Comparison of ENCODE assay signal across 9 cellular contexts in the genomic region with DNA sequence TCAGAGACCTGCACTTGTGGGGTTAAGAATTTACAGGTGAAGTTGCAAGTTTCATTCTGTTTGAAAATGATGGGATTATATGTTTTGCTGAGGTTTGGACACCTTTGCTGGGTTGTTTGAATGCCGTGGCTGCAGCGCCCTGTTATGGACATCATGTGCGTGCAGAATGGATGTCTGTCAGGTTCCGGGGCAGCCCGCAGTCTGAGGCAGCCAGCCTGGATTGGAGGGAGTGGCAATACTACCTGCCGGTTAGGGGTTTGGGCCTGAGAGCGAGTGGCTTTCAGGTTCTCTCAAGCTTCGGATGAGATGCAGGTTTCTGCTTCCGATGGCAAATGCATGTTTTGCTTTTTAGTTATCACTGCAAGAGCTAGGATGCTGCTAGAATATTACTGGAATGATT. TPM values are rescaled to one million over a fixed set of nuclear protein-coding genes. Genes with fewer than 3 reads are reported as not detected.
A peak's percentile ranks its signal among the peaks of the same experiment; 100 is the strongest.
DNase-seq lines count a peak whose midpoint lies in the region; ATAC-seq and TF ChIP-seq lines count a peak whose summit lies in the region.
"Had no signal": no experiment of that assay in that cellular context is flagged by ENCODE, and none has a peak within 500 bp of the region (broad histone marks: within the 10 kb centered on the region; RNA-seq: fewer than 3 reads in every experiment).

No MANE protein-coding gene starts in this region.

- ATAC-seq in upper lobe of left lung (ENCODE audit: low FRiP score in 2 of 2) (no peak), GM18868 (IDR thresholded peaks at IDR 0.05; ENCODE audit: unreplicated experiment) (no peak)

- peak overlapping the region; percentile 74 for H3K4me3 ChIP-seq in mononuclear cell (ENCODE audit: low read length)
- H3K4me3 ChIP-seq in upper lobe of left lung: peak overlapping the region in 3 of 4 donors; percentile 29 to 48 (median 41)

- H3K27me3 ChIP-seq in mononuclear cell (ENCODE audit: insufficient read depth, low read length) (no peaks in the 10 kb centered on the region), upper lobe of left lung (no peaks in the 10 kb centered on the region)

- no peak for TF ChIP-seq EP300 in upper lobe of left lung (IDR thresholded peaks at IDR 0.05)

- H3K4me1 ChIP-seq in mononuclear cell (ENCODE audit: insufficient read depth, low read length): peaks cover 72% of the 10 kb centered on the region
- peaks cover 41 to 50% (median 46%) of the 10 kb centered on the region in 4 donors for H3K4me1 ChIP-seq in upper lobe of left lung

- H3K36me3 ChIP-seq in upper lobe of left lung: peaks cover 0 to 2% (median under 1%) of the 10 kb centered on the region in 4 donors

- H3K27ac ChIP-seq in upper lobe of left lung: peak overlapping the region; percentile 92 to 96 (median 93)

- DNase-seq in activated T-cell treated with anti-CD3 and anti-CD28 coated beads for 1 hour (ENCODE audit: low read depth) (peak; percentile 36), activated T-cell treated with anti-CD3 and anti-CD28 coated beads for 4 hours (no peak), activated T-helper 1 cell treated with Interleukin-2 at 50 U/mL for 16 hours (ENCODE audit: low read depth) (peak; percentile 64), upper lobe of left lung (peak; percentile 40 to 46), mucosa of gallbladder (ENCODE audit: low spot score) (no peak), ecto neural progenitor cell (ENCODE audit: low spot score) (no peak)
- DNase-seq: SHP77 had no signal

- H3K9me3 ChIP-seq in mononuclear cell (ENCODE audit: low read depth, low read length) (no peaks in the 10 kb centered on the region), upper lobe of left lung (no peaks in the 10 kb centered on the region)

- TF ChIP-seq POLR2A in upper lobe of left lung (IDR thresholded peaks at IDR 0.05): no peak

- no peak for TF ChIP-seq CTCF in upper lobe of left lung (IDR thresholded peaks at IDR 0.05)

- WGBS in upper lobe of left lung, 2 donors: 63 to 76% methylated on average over 9 of the region's 9 CpGs

RNA-seq across cellular contexts. Expression of a gene that starts 1.1 kb away (rescaled TPM):
- 129 TPM for total RNA-seq in mononuclear cell
- 10 to 100 TPM; 23.7 to 81.7 (median 40.6) TPM for total RNA-seq in upper lobe of left lung
- total RNA-seq in mucosa of gallbladder: 26.3 TPM

Comparison
In these comparisons a context has a peak if more than half of its experiments do, and no peak if none do; other contexts are left out.
1. DNase-seq: peak in activated T-cell treated with anti-CD3 and anti-CD28 coated beads for 1 hour (single experiment), activated T-helper 1 cell treated with Interleukin-2 at 50 U/mL for 16 hours (single experiment) and upper lobe of left lung (2 of 2); none in activated T-cell treated with anti-CD3 and anti-CD28 coated beads for 4 hours (single experiment), mucosa of gallbladder (single experiment) and ecto neural progenitor cell (single experiment).